In genomic region chr7:139043823-139044812, GRCh38 we compare ENCODE assay signal across 8 cellular contexts. TPM values are rescaled to one million over a fixed set of nuclear protein-coding genes. Genes with fewer than 3 reads are reported as not detected.
DNase-seq lines count a peak whose midpoint lies in the region; ATAC-seq and TF ChIP-seq lines count a peak whose summit lies in the region.

No MANE protein-coding gene starts in this region.

- CTCF ChIA-PET in RWPE1 (lab: Yijun Ruan, JAX): no interaction called here

- no peaks in the 10 kb centered on the region for H3K9me3 ChIP-seq in Peyer's patch

- peaks cover 0 to 31% (median 0%) of the 10 kb centered on the region in 3 donors for H3K36me3 ChIP-seq in Peyer's patch

- POLR2A ChIA-PET in RWPE1 (lab: Yijun Ruan, JAX; ENCODE audit: low non-redundant PET): no interaction called here

- DNase-seq in Peyer's patch (peak in 2 of 3 donors; percentile 58 to 84), Ammon's horn (ENCODE audit: low spot score) (no peak), AG20443 (ENCODE audit: low spot score) (no peak), RWPE1 (ENCODE audit: low spot score) (no peak)
- DNase-seq in activated naive CD4-positive, alpha-beta T cell treated with anti-CD3 and anti-CD28 coated beads, Interleukin-2, amount 50 U/mL, for 16 hours: peak; percentile 76
- DNase-seq in stimulated activated CD4-positive, alpha-beta T cell treated with anti-CD3 and anti-CD28 coated beads, Interleukin-4, amount 100 ng/mL, for 24 hours: peak; percentile 78

- H3K4me3 ChIP-seq in Peyer's patch: no peak overlapping the region

- H3K4me1 ChIP-seq in Peyer's patch: peaks cover 0 to 5% (median 2%) of the 10 kb centered on the region in 4 donors

- no peak for TF ChIP-seq POLR2A in Peyer's patch (IDR thresholded peaks at IDR 0.05)

- ATAC-seq in GM21619 (IDR thresholded peaks at IDR 0.05; ENCODE audit: unreplicated experiment): peak; percentile 48
- no peak for ATAC-seq in GM21367 (IDR thresholded peaks at IDR 0.05; ENCODE audit: unreplicated experiment)

- TF ChIP-seq CTCF in Peyer's patch (IDR thresholded peaks at IDR 0.05) (no peak), RWPE1 (conservative IDR thresholded peaks at IDR 0.05; ENCODE audit: low read depth) (no peak)

- no peaks in the 10 kb centered on the region for H3K27me3 ChIP-seq in Peyer's patch

- H3K27ac ChIP-seq in Peyer's patch (peak overlapping the region; percentile 30 to 69 (median 50)), RWPE1 (no peak overlapping the region)

RNA-seq across cellular contexts. Expression of gene ZC3HAV1L, which starts 8.3 kb away (rescaled TPM):
- 10 to 100 TPM in 3 of 4 donors, 1 to 10 TPM in 1; 7.7 to 25.6 (median 13.6) TPM for total RNA-seq in Peyer's patch

Comparison
In these comparisons a context has a peak if more than half of its experiments do, and no peak if none do; other contexts are left out.
1. DNase-seq: peak in Peyer's patch (2 of 3), activated naive CD4-positive, alpha-beta T cell treated with anti-CD3 and anti-CD28 coated beads, Interleukin-2, amount 50 U/mL, for 16 hours (single experiment) and stimulated activated CD4-positive, alpha-beta T cell treated with anti-CD3 and anti-CD28 coated beads, Interleukin-4, amount 100 ng/mL, for 24 hours (single experiment); none in Ammon's horn (single experiment), AG20443 (single experiment) and RWPE1 (single experiment).